In genomic region chr17:78924481-78925151, GRCh38 we compare ENCODE assay signal across 7 cellular contexts. TPM values are rescaled to one million over a fixed set of nuclear protein-coding genes. Genes with fewer than 3 reads are reported as not detected.
DNase-seq lines count a peak whose midpoint lies in the region; ATAC-seq and TF ChIP-seq lines count a peak whose summit lies in the region.

No MANE protein-coding gene starts in this region.

- WGBS in ovary, 3 donors: 0 to 1% (median 0%) methylated on average over 36 to 64 of the region's 64 CpGs

- H3K27me3 ChIP-seq in HAP-1 (ENCODE audit: low read depth): no peaks in the 10 kb centered on the region
- no peaks in the 10 kb centered on the region for H3K27me3 ChIP-seq in ovary

- H3K9me3 ChIP-seq in HAP-1 (no peaks in the 10 kb centered on the region), SK-N-MC (ENCODE audit: low read depth, low read length) (no peaks in the 10 kb centered on the region), ovary (no peaks in the 10 kb centered on the region)

- ATAC-seq in GM18861 (IDR thresholded peaks at IDR 0.05; ENCODE audit: unreplicated experiment) (no peak), HG02642 (IDR thresholded peaks at IDR 0.05; ENCODE audit: poor library complexity, unreplicated experiment) (no peak)

- TF ChIP-seq CTCF in fibroblast of the aortic adventitia (IDR thresholded peaks at IDR 0.05; ENCODE audit: insufficient read depth, low read length) (no peak), ovary (IDR thresholded peaks at IDR 0.05) (no peak)

- no peak for TF ChIP-seq EP300 in ovary (IDR thresholded peaks at IDR 0.05)

- DNase-seq in HAP-1 (ENCODE audit: low spot score in 2 of 2): peak; percentile 39 to 61
- no peak for DNase-seq in SK-N-MC (ENCODE audit: low read depth, low spot score)
- peak; percentile 62 for DNase-seq in fibroblast of the aortic adventitia (ENCODE audit: low read depth)
- peak; percentile 45 to 77 (median 68) for DNase-seq in ovary
- no peak for DNase-seq in NCI-H1048 (lab: John Stamatoyannopoulos, UW)

- no peak overlapping the region for H3K27ac ChIP-seq in SK-N-MC
- peak overlapping the region; percentile 61 to 83 for H3K27ac ChIP-seq in ovary

- H3K36me3 ChIP-seq in HAP-1 (replicated peaks) (no peaks in the 10 kb centered on the region), SK-N-MC (ENCODE audit: insufficient read depth, low read length) (no peaks in the 10 kb centered on the region), ovary (no peaks in the 10 kb centered on the region)

- H3K4me1 ChIP-seq in HAP-1 (peaks cover 8% of the 10 kb centered on the region), ovary (ENCODE audit: insufficient read depth) (peaks cover 35% of the 10 kb centered on the region)

- in situ Hi-C loops in HAP-1 (cut with MboI; ENCODE audit: low sequenced_read_pairs): no loop called here

- H3K4me3 ChIP-seq in HAP-1: peak overlapping the region; percentile 34
- peak overlapping the region; percentile 87 for H3K4me3 ChIP-seq in SK-N-MC
- peak overlapping the region; percentile 85 for H3K4me3 ChIP-seq in fibroblast of the aortic adventitia (ENCODE audit: low read depth, low read length)
- H3K4me3 ChIP-seq in ovary: peak overlapping the region; percentile 82

- peak overlapping the region; percentile 74 for H3K9ac ChIP-seq in SK-N-MC (ENCODE audit: insufficient read length)

- intact Hi-C loops in ovary (cut with DNase I): loop anchor here (2.0 to 10.0 kb wide), 3 partner anchors 42 to 50 kb away; partner anchors contain the start of gene LGALS3BP (in 2 of the 4)

- no peak for TF ChIP-seq POLR2A in ovary (IDR thresholded peaks at IDR 0.05)

RNA-seq across cellular contexts. Expression of gene TIMP2, which starts 0.6 kb away (rescaled TPM):
- 132 and 180 TPM in 2 replicates for total RNA-seq in fibroblast of the aortic adventitia (ENCODE audit: low replicate concordance)
- total RNA-seq in ovary: 100 to 1,000 TPM; 221 to 854 (median 693) TPM
- 1,000 to 10,000 TPM in 1 of 2 donors, 100 to 1,000 TPM in 1; 542 to 1,422 TPM for polyA plus RNA-seq in ovary

RNA-seq across cellular contexts. Expression of gene CEP295NL, which starts 21.6 kb away (rescaled TPM):
- total RNA-seq in fibroblast of the aortic adventitia (ENCODE audit: low replicate concordance) (1.5 and 3.3 TPM in 2 replicates), ovary (1 to 10 TPM; 1.7 to 8.0 (median 4.5) TPM)
- 1 to 10 TPM in 1 of 2 donors, under 1 TPM in 1; 0.25 to 1.0 TPM for polyA plus RNA-seq in ovary

RNA-seq across cellular contexts. Expression of gene LGALS3BP, which starts 55.1 kb away (rescaled TPM):
- total RNA-seq in fibroblast of the aortic adventitia (ENCODE audit: low replicate concordance): 87.2 and 270 TPM in 2 replicates
- total RNA-seq in ovary: 100 to 1,000 TPM; 191 to 584 (median 250) TPM
- polyA plus RNA-seq in ovary: 100 to 1,000 TPM; 214 to 251 TPM

Comparison
In these comparisons a context has a peak if more than half of its experiments do, and no peak if none do; other contexts are left out.
1. DNase-seq: peak in HAP-1 (2 of 2), fibroblast of the aortic adventitia (single experiment) and ovary (5 of 5); none in SK-N-MC (single experiment) and NCI-H1048 (single experiment).
2. H3K4me3 ChIP-seq: peak in every context shown above with its lines; median percentile 87 in SK-N-MC; 85 in fibroblast of the aortic adventitia; 82 in ovary; 34 in HAP-1.